In the genomic region with DNA sequence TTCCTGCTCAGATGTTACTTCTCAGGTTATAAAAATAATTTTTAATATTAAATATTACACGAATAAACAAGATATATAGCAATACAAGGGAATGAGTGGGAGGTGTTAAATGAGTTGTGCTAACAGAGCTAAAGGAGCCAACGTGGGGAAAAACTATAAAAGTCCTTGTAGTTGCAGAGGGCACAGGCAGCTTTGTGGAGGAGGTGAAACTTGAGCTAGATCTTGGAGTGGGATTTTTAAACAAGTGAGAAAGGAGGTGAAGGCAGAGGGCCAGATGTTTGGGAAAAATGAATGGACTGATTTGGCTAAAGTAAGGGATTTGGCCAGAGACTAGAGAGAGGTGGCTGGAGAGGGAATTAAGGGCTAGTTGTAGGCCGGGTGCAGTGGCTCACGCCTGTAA, we compare ENCODE assay signal across 20 cellular contexts. TPM values are rescaled to one million over a fixed set of nuclear protein-coding genes. Genes with fewer than 3 reads are reported as not detected.
A peak's percentile ranks its signal among the peaks of the same experiment; 100 is the strongest.
DNase-seq lines count a peak whose midpoint lies in the region; ATAC-seq, FAIRE-seq and TF ChIP-seq lines count a peak whose summit lies in the region.
"Had no signal": no experiment of that assay in that cellular context is flagged by ENCODE, and none has a peak within 500 bp of the region (broad histone marks: within the 10 kb centered on the region; RNA-seq: fewer than 3 reads in every experiment).

No MANE protein-coding gene starts in this region.

- no peak for TF ChIP-seq POLR2A in GM12891 (IDR thresholded peaks at IDR 0.05; ENCODE audit: low read depth, low read length)

- H3K9me3 ChIP-seq in CD4-positive, CD25-positive, alpha-beta regulatory T cell (ENCODE audit: control insufficient read depth in 2 of 2, low read length in 2 of 2) = no peaks in the 10 kb centered on the region
- H3K9me3 ChIP-seq: A549, BLaER1, Caco-2 had no signal

- H3K36me3 ChIP-seq in CD4-positive, CD25-positive, alpha-beta regulatory T cell (ENCODE audit: control insufficient read depth, insufficient read depth, low read length) = peaks cover 6% of the 10 kb centered on the region

- H3K27me3 Mint-ChIP-seq in T-helper 1 cell treated with Interleukin-12 subunit alpha and Interleukin-12 subunit beta and Interleukin-4 antibody, amounts not matched to agents 30 μg/mL and 1 μg/mL, for 36 hours (ENCODE audit: low read depth) = no peaks in the 10 kb centered on the region
- H3K27me3 Mint-ChIP-seq in CD4-positive, CD25-positive, alpha-beta regulatory T cell = no peaks in the 10 kb centered on the region
- no peaks in the 10 kb centered on the region for H3K27me3 Mint-ChIP-seq in T-cell
- peaks cover 7 to 11% (median 11%) of the 10 kb centered on the region in 3 donors for H3K27me3 Mint-ChIP-seq in immature natural killer cell (ENCODE audit: low read depth in 3 of 3)

- CTCF ChIA-PET in T-cell (lab: Charles Lee) = interaction anchor here (0.6 to 1.6 kb wide), 6 partner anchors 21 to 78 kb away, joined by 3 to 9 read pairs (median 4); a partner anchor contains a TSS

- no peak for ATAC-seq in CD4-positive, CD25-positive, alpha-beta regulatory T cell (ENCODE audit: low read depth in 2 of 2)
- ATAC-seq in T-cell (replicated peaks in 1 of 4) = no peak
- no peak for ATAC-seq in HG02678 (IDR thresholded peaks at IDR 0.05; ENCODE audit: unreplicated experiment)
- ATAC-seq: GM23338 had no signal

- POLR2A ChIA-PET in T-cell (lab: Charles Lee) = interaction anchor here in 1 of 2 donors (0.6 kb wide), 1 partner anchor 74 kb away, joined by 4 read pairs; no protein-coding TSS in a partner anchor

- peak overlapping the region; percentile 13 for H3K27ac Mint-ChIP-seq in T-helper 1 cell treated with Interleukin-12 subunit alpha and Interleukin-12 subunit beta and Interleukin-4 antibody, amounts not matched to agents 30 μg/mL and 1 μg/mL, for 36 hours
- peak overlapping the region in 2 of 3 donors; percentile 7 to 35 for H3K27ac Mint-ChIP-seq in CD4-positive, CD25-positive, alpha-beta regulatory T cell
- H3K27ac Mint-ChIP-seq in T-cell = peak overlapping the region; percentile 2 to 37
- H3K27ac Mint-ChIP-seq in immature natural killer cell = peak overlapping the region; percentile 10 to 90 (median 72)
- H3K27ac Mint-ChIP-seq: GM23338, HFFc6 had no signal

- DNase-seq in T-helper 1 cell (no peak), T-cell (no peak), immature natural killer cell (no peak), amygdala (lab: John Stamatoyannopoulos, UW) (no peak), GM12891 (ENCODE audit: insufficient read length, low spot score) (no peak)
- DNase-seq in CD4-positive, CD25-positive, alpha-beta regulatory T cell = no peak
- DNase-seq: Caco-2, GDM1, HCEC 1CT, HFFc6 had no signal

- no peak for FAIRE-seq in GM12891 (lab: Jason Lieb, UNC)
- FAIRE-seq: A549, D721Med, H54 had no signal

- H3K27ac ChIP-seq in CD4-positive, CD25-positive, alpha-beta regulatory T cell (ENCODE audit: insufficient read depth, low read length, poor library complexity, severe bottlenecking) = no peak overlapping the region
- H3K27ac ChIP-seq: 22Rv1, A549, BLaER1 had no signal

- H3K4me1 Mint-ChIP-seq in T-helper 1 cell treated with Interleukin-12 subunit alpha and Interleukin-12 subunit beta and Interleukin-4 antibody, amounts not matched to agents 30 μg/mL and 1 μg/mL, for 36 hours (ENCODE audit: low read depth) = peaks cover 42% of the 10 kb centered on the region
- peaks cover 12 to 35% (median 19%) of the 10 kb centered on the region in 4 donors for H3K4me1 Mint-ChIP-seq in CD4-positive, CD25-positive, alpha-beta regulatory T cell
- H3K4me1 Mint-ChIP-seq in T-cell = peaks cover 33 to 54% (median 44%) of the 10 kb centered on the region in 3 donors
- H3K4me1 Mint-ChIP-seq in immature natural killer cell = peaks cover 74 to 76% of the 10 kb centered on the region in 2 donors

- H3K4me3 Mint-ChIP-seq in T-helper 1 cell treated with Interleukin-12 subunit alpha and Interleukin-12 subunit beta and Interleukin-4 antibody, amounts not matched to agents 30 μg/mL and 1 μg/mL, for 36 hours = no peak overlapping the region
- no peak overlapping the region for H3K4me3 Mint-ChIP-seq in CD4-positive, CD25-positive, alpha-beta regulatory T cell
- H3K4me3 Mint-ChIP-seq in T-cell (no peak overlapping the region), immature natural killer cell (peak overlapping the region; percentile 2 to 71 (median 46))
- H3K4me3 Mint-ChIP-seq: CD14-positive monocyte, GM23338, HFFc6 had no signal

- H3K4me3 ChIP-seq in CD4-positive, CD25-positive, alpha-beta regulatory T cell (ENCODE audit: low read depth, low read length) = no peak overlapping the region
- H3K4me3 ChIP-seq: A549, BLaER1, GM23338 had no signal

- H3K27me3 ChIP-seq in CD4-positive, CD25-positive, alpha-beta regulatory T cell (ENCODE audit: control insufficient read depth, insufficient read depth, low read length) = no peaks in the 10 kb centered on the region
- H3K27me3 ChIP-seq: BLaER1 had no signal

- peaks cover 34% of the 10 kb centered on the region for H3K36me3 Mint-ChIP-seq in T-helper 1 cell treated with Interleukin-12 subunit alpha and Interleukin-12 subunit beta and Interleukin-4 antibody, amounts not matched to agents 30 μg/mL and 1 μg/mL, for 36 hours (ENCODE audit: low read depth)
- H3K36me3 Mint-ChIP-seq in CD4-positive, CD25-positive, alpha-beta regulatory T cell = peaks cover 14% of the 10 kb centered on the region
- H3K36me3 Mint-ChIP-seq in T-cell = peaks cover 21% of the 10 kb centered on the region
- peaks cover 9 to 19% (median 15%) of the 10 kb centered on the region in 3 donors for H3K36me3 Mint-ChIP-seq in immature natural killer cell

- H3K4me1 ChIP-seq in CD4-positive, CD25-positive, alpha-beta regulatory T cell (ENCODE audit: control insufficient read depth, insufficient read depth, low read length, poor library complexity, severe bottlenecking) = peaks cover 15% of the 10 kb centered on the region

- H3K9me3 Mint-ChIP-seq in T-helper 1 cell treated with Interleukin-12 subunit alpha and Interleukin-12 subunit beta and Interleukin-4 antibody, amounts not matched to agents 30 μg/mL and 1 μg/mL, for 36 hours = no peaks in the 10 kb centered on the region
- no peaks in the 10 kb centered on the region for H3K9me3 Mint-ChIP-seq in CD4-positive, CD25-positive, alpha-beta regulatory T cell
- H3K9me3 Mint-ChIP-seq in T-cell (no peaks in the 10 kb centered on the region), immature natural killer cell (no peaks in the 10 kb centered on the region)
- H3K9me3 Mint-ChIP-seq: GM23338, HFFc6 had no signal

TF ChIP-seq in GM12891, 5 proteins besides CTCF, POLR2A, EP300 and RAD21:
- TF ChIP-seq POU2F2 (IDR thresholded peaks at IDR 0.05; ENCODE audit: low read depth, low read length) (no peak), TAF1 (IDR thresholded peaks at IDR 0.05; ENCODE audit: low read depth, low read length) (no peak), PAX5 (IDR thresholded peaks at IDR 0.05; ENCODE audit: insufficient read depth, low read length, severe bottlenecking) (no peak), POLR2AphosphoS5 (IDR thresholded peaks at IDR 0.05; ENCODE audit: low read depth, low read length) (no peak), SPI1 (IDR thresholded peaks at IDR 0.05; ENCODE audit: low read depth, low read length) (no peak)

RNA-seq across cellular contexts. Expression of a gene that starts 5.2 kb away (rescaled TPM):
- total RNA-seq in CD4-positive, CD25-positive, alpha-beta regulatory T cell = 55.6 TPM
- 10 to 100 TPM; 56.5 to 79.7 (median 77.0) TPM for polyA plus RNA-seq in CD4-positive, CD25-positive, alpha-beta regulatory T cell
- 10 to 100 TPM; 55.6 to 83.0 (median 68.1) TPM for total RNA-seq in T-cell
- 100 to 1,000 TPM; 195 to 241 (median 226) TPM for polyA plus RNA-seq in immature natural killer cell
- 43.4 TPM for polyA plus RNA-seq in GM12891 (2012; ENCODE audit: low read depth, missing spikeins)

RNA-seq across cellular contexts. Expression of a gene that starts 26.8 kb away (rescaled TPM):
- 79.4 TPM for total RNA-seq in CD4-positive, CD25-positive, alpha-beta regulatory T cell
- 10 to 100 TPM; 21.2 to 30.5 (median 23.6) TPM for polyA plus RNA-seq in CD4-positive, CD25-positive, alpha-beta regulatory T cell
- 10 to 100 TPM; 63.6 to 82.9 (median 74.3) TPM for total RNA-seq in T-cell
- 10 to 100 TPM; 31.2 to 40.7 (median 37.2) TPM for polyA plus RNA-seq in immature natural killer cell
- polyA plus RNA-seq in GM12891 (2012; ENCODE audit: low read depth, missing spikeins) = 121 TPM

RNA-seq across cellular contexts. Expression of a gene that starts 41.1 kb away (rescaled TPM):
- total RNA-seq in CD4-positive, CD25-positive, alpha-beta regulatory T cell = 1.6 TPM
- polyA plus RNA-seq in CD4-positive, CD25-positive, alpha-beta regulatory T cell = not detected
- total RNA-seq in T-cell = 10 to 100 TPM in 1 of 5 donors, 1 to 10 TPM in 4; 5.3 to 15.7 (median 8.9) TPM
- polyA plus RNA-seq in immature natural killer cell = under 1 TPM in 2 of 3 donors, not detected in 1; 0.45 to 0.68 TPM
- polyA plus RNA-seq in GM12891 (2012; ENCODE audit: low read depth, missing spikeins) = 0.30 TPM
- total RNA-seq: GM23338 had no signal
- polyA plus RNA-seq: CD14-positive monocyte, GM23338 had no signal

RNA-seq across cellular contexts. Expression of a gene that starts 47.6 kb away (rescaled TPM):
- total RNA-seq in CD4-positive, CD25-positive, alpha-beta regulatory T cell = 0.62 TPM
- under 1 TPM in 1 of 4 donors, not detected in 3; 0.39 TPM for polyA plus RNA-seq in CD4-positive, CD25-positive, alpha-beta regulatory T cell
- 1 to 10 TPM in 2 of 5 donors, under 1 TPM in 3; 0.47 to 2.6 (median 0.85) TPM for total RNA-seq in T-cell
- polyA plus RNA-seq in immature natural killer cell = 1 to 10 TPM in 1 of 3 donors, under 1 TPM in 1, not detected in 1; 0.86 to 1.2 TPM
- polyA plus RNA-seq in GM12891 (2012; ENCODE audit: low read depth, missing spikeins) = not detected
- total RNA-seq: Caco-2, GM23338, HFFc6, HT-29 had no signal
- polyA plus RNA-seq: A549, CD14-positive monocyte, GM23338 had no signal

Comparison
In these comparisons a context has a peak if more than half of its experiments do, and no peak if none do; other contexts are left out.
1. H3K27ac Mint-ChIP-seq: peak in every context shown above with its lines; median percentile 72 in immature natural killer cell; 21 in CD4-positive, CD25-positive, alpha-beta regulatory T cell; 20 in T-cell; 13 in T-helper 1 cell treated with Interleukin-12 subunit alpha and Interleukin-12 subunit beta and Interleukin-4 antibody, amounts not matched to agents 30 μg/mL and 1 μg/mL, for 36 hours.
2. H3K4me3 Mint-ChIP-seq: peak in immature natural killer cell (5 of 5); none in T-helper 1 cell treated with Interleukin-12 subunit alpha and Interleukin-12 subunit beta and Interleukin-4 antibody, amounts not matched to agents 30 μg/mL and 1 μg/mL, for 36 hours (single experiment), CD4-positive, CD25-positive, alpha-beta regulatory T cell (0 of 4) and T-cell (0 of 3).